Comparison of ENCODE assay signal across 14 cellular contexts in the genomic region with DNA sequence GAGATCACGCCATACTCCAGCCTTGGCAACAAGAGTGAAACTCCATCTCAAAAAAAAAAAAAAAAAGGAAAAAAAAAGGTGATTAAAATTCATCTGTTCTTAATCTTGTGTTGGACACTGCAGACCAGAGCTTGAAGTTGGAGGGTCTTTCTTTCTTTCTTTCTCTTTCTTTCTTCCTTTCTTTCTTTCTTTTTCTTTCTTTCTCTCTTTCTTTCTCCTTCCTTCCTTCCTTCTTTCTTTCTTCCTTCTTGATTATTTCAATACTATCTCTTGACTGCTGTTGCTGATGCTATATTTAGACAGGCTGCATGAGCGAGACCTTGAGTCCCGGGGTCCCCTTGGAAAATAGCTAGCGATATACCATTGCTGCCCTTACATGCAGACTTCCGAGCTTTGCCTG.
DNase-seq lines count a peak whose midpoint lies in the region; ATAC-seq and TF ChIP-seq lines count a peak whose summit lies in the region.
"Had no signal": no experiment of that assay in that cellular context is flagged by ENCODE, and none has a peak within 500 bp of the region (broad histone marks: within the 10 kb centered on the region; RNA-seq: fewer than 3 reads in every experiment).

No MANE protein-coding gene starts in this region.

- H3K9me3 Mint-ChIP-seq in brain: no peaks in the 10 kb centered on the region
- H3K9me3 Mint-ChIP-seq in natural killer cell: no peaks in the 10 kb centered on the region
- H3K9me3 Mint-ChIP-seq in stimulated activated naive B cell treated with anti-CD40 and anti-IgM and Interleukin-4, amounts not matched to agents 10 μg/mL and 1 μg/mL and 100 μg/mL, for 72 hours: no peaks in the 10 kb centered on the region

- peak overlapping the region in 3 of 5 experiments; percentile 29 to 85 (median 74) for H3K27ac Mint-ChIP-seq in brain
- H3K27ac Mint-ChIP-seq in natural killer cell: peak overlapping the region; percentile 54 to 71
- peak overlapping the region; percentile 52 for H3K27ac Mint-ChIP-seq in stimulated activated naive B cell treated with anti-CD40 and anti-IgM and Interleukin-4, amounts not matched to agents 10 μg/mL and 1 μg/mL and 100 μg/mL, for 72 hours

- intact Hi-C loops in natural killer cell (cut with micrococcal nuclease): no loop called here

- H3K36me3 ChIP-seq in HEK293 (ENCODE audit: control insufficient read depth in 2 of 2, insufficient read depth in 1 of 2, low read length in 2 of 2) (peaks cover 0 to 5% of the 10 kb centered on the region in 2 experiments; a peak in 1 of 3 replicates), SJCRH30 (peaks cover 17% of the 10 kb centered on the region)

- POLR2A ChIA-PET in HEK293 (lab: Yijun Ruan, JAX): interaction anchor here (0.7 kb wide), 1 partner anchor 439 kb away, joined by 3 read pairs; no protein-coding TSS in a partner anchor

- H3K4me1 ChIP-seq in HEK293 (ENCODE audit: control insufficient read depth, insufficient read depth, low read length) (no peaks in the 10 kb centered on the region), SJCRH30 (no peaks in the 10 kb centered on the region)

- DNase-seq in natural killer cell (no peak), islet precursor cell (no peak), SJCRH30 (no peak)
- no peak for DNase-seq in stimulated activated naive B cell treated with anti-CD40 and anti-IgM and Interleukin-4, amounts not matched to agents 10 μg/mL and 1 μg/mL and 100 μg/mL, for 72 hours
- DNase-seq: H7, IMR-90, Kasumi-1, MM.1S, NCI-H1092 treated with DMSO at 0.1 percent for 48 hours, NCI-H1694, NCI-H526 treated with DMSO at 0.1 percent for 48 hours had no signal

- no peak for ATAC-seq in natural killer cell
- ATAC-seq in stimulated activated naive B cell treated with anti-CD40 and anti-IgM and Interleukin-4, amounts not matched to agents 10 μg/mL and 1 μg/mL and 100 μg/mL, for 72 hours (replicated peaks): no peak
- ATAC-seq in GM21390 (IDR thresholded peaks at IDR 0.05; ENCODE audit: unreplicated experiment): no peak

- CTCF ChIA-PET in HEK293 (lab: Yijun Ruan, JAX): interaction anchor here (0.7 to 1.6 kb wide), 6 partner anchors 17 to 535 kb away, joined by 3 to 6 read pairs (median 3); no protein-coding TSS in a partner anchor

- H3K4me3 ChIP-seq in HEK293 (ENCODE audit: low read depth, low read length) (no peak overlapping the region), SJCRH30 (no peak overlapping the region)

- TF ChIP-seq CTCF in HEK293 (tag by site-specific recombination; IDR thresholded peaks at IDR 0.05): no peak
- TF ChIP-seq CTCF in brain (conservative IDR thresholded peaks at IDR 0.05): no peak
- TF ChIP-seq CTCF in natural killer cell (IDR thresholded peaks at IDR 0.05): no peak

- H3K4me3 Mint-ChIP-seq in brain (peak overlapping the region in 1 of 5 experiments; percentile 0), natural killer cell (no peak overlapping the region)
- no peak overlapping the region for H3K4me3 Mint-ChIP-seq in stimulated activated naive B cell treated with anti-CD40 and anti-IgM and Interleukin-4, amounts not matched to agents 10 μg/mL and 1 μg/mL and 100 μg/mL, for 72 hours

- H3K27me3 ChIP-seq in SJCRH30: no peaks in the 10 kb centered on the region

- H3K4me1 Mint-ChIP-seq in brain (peaks cover 35% of the 10 kb centered on the region), natural killer cell (peaks cover 18 to 20% of the 10 kb centered on the region in 2 donors)
- H3K4me1 Mint-ChIP-seq in stimulated activated naive B cell treated with anti-CD40 and anti-IgM and Interleukin-4, amounts not matched to agents 10 μg/mL and 1 μg/mL and 100 μg/mL, for 72 hours: peaks cover 0 to 3% of the 10 kb centered on the region in 2 donors

- H3K9me3 ChIP-seq in HEK293 (ENCODE audit: control insufficient read depth, insufficient read depth, low read depth, low read length): no peaks in the 10 kb centered on the region
- no peaks in the 10 kb centered on the region for H3K9me3 ChIP-seq in SJCRH30 (replicated peaks)

- H3K27me3 Mint-ChIP-seq in brain: no peaks in the 10 kb centered on the region
- H3K27me3 Mint-ChIP-seq in natural killer cell (ENCODE audit: low read depth in 2 of 2): peaks cover 0 to 11% of the 10 kb centered on the region in 2 donors
- H3K27me3 Mint-ChIP-seq in stimulated activated naive B cell treated with anti-CD40 and anti-IgM and Interleukin-4, amounts not matched to agents 10 μg/mL and 1 μg/mL and 100 μg/mL, for 72 hours: peaks cover 4 to 10% of the 10 kb centered on the region in 2 donors

- H3K27ac ChIP-seq in HEK293 (ENCODE audit: extremely low read depth, low read depth, low read length) (no peak overlapping the region), SJCRH30 (no peak overlapping the region)

- H3K36me3 Mint-ChIP-seq in brain (peaks cover 10% of the 10 kb centered on the region), natural killer cell (no peaks in the 10 kb centered on the region)
- no peaks in the 10 kb centered on the region for H3K36me3 Mint-ChIP-seq in stimulated activated naive B cell treated with anti-CD40 and anti-IgM and Interleukin-4, amounts not matched to agents 10 μg/mL and 1 μg/mL and 100 μg/mL, for 72 hours

TF ChIP-seq in HEK293, 187 proteins besides CTCF, POLR2A, EP300 and RAD21:
- TF ChIP-seq ZBTB48 (tag by site-specific recombination; IDR thresholded peaks at IDR 0.05) (no peak), ZNF366 (tag by site-specific recombination; conservative IDR thresholded peaks at IDR 0.05) (peak; percentile 78)
- TF ChIP-seq, protein P1, sequence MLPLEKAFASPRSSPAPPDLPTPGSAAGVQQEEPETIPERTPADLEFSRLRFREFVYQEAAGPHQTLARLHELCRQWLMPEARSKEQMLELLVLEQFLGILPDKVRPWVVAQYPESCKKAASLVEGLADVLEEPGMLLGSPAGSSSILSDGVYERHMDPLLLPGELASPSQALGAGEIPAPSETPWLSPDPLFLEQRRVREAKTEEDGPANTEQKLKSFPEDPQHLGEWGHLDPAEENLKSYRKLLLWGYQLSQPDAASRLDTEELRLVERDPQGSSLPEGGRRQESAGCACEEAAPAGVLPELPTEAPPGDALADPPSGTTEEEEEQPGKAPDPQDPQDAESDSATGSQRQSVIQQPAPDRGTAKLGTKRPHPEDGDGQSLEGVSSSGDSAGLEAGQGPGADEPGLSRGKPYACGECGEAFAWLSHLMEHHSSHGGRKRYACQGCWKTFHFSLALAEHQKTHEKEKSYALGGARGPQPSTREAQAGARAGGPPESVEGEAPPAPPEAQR (tag by site-specific recombination; IDR thresholded peaks at IDR 0.05): no peak
